Comparison of ENCODE assay signal across 13 cellular contexts in genomic region chr1:152917794-152918193, GRCh38. TPM values are rescaled to one million over a fixed set of nuclear protein-coding genes. Genes with fewer than 3 reads are reported as not detected.
DNase-seq lines count a peak whose midpoint lies in the region; ATAC-seq, FAIRE-seq and TF ChIP-seq lines count a peak whose summit lies in the region.
"Had no signal": no experiment of that assay in that cellular context is flagged by ENCODE, and none has a peak within 500 bp of the region (broad histone marks: within the 10 kb centered on the region; RNA-seq: fewer than 3 reads in every experiment).

No MANE protein-coding gene starts in this region.

- H3K9me3 ChIP-seq in CD8-positive, alpha-beta memory T cell (ENCODE audit: low read length) = no peaks in the 10 kb centered on the region

- POLR2A ChIA-PET in CD8-positive, alpha-beta memory T cell (lab: Charles Lee) = no interaction called here

- peak; percentile 64 for TF ChIP-seq CTCF in bronchial epithelial cell (IDR thresholded peaks at IDR 0.05; ENCODE audit: insufficient read depth, low read length, severe bottlenecking)

- ATAC-seq in HG02852 (IDR thresholded peaks at IDR 0.05; ENCODE audit: unreplicated experiment) = no peak

- no peak overlapping the region for H3K27ac Mint-ChIP-seq in CD8-positive, alpha-beta memory T cell
- H3K27ac Mint-ChIP-seq: activated naive CD8-positive, alpha-beta T cell had no signal

- H3K4me3 Mint-ChIP-seq in CD8-positive, alpha-beta memory T cell = no peak overlapping the region
- H3K4me3 Mint-ChIP-seq: activated naive CD8-positive, alpha-beta T cell; naive B cell had no signal

- H3K4me1 Mint-ChIP-seq in CD8-positive, alpha-beta memory T cell = peaks cover 0 to 2% (median 0%) of the 10 kb centered on the region in 3 donors
- H3K4me1 Mint-ChIP-seq: naive B cell had no signal

- H3K36me3 Mint-ChIP-seq in CD8-positive, alpha-beta memory T cell = no peaks in the 10 kb centered on the region
- H3K36me3 Mint-ChIP-seq: activated naive CD8-positive, alpha-beta T cell had no signal

- no peak for FAIRE-seq in bronchial epithelial cell (lab: Jason Lieb, UNC)

- no peaks in the 10 kb centered on the region for H3K4me1 ChIP-seq in CD8-positive, alpha-beta memory T cell (ENCODE audit: insufficient read depth, low read length)
- H3K4me1 ChIP-seq: tibial nerve had no signal

- no peaks in the 10 kb centered on the region for H3K36me3 ChIP-seq in bronchial epithelial cell (ENCODE audit: control insufficient read depth, insufficient read depth, low read length)
- H3K36me3 ChIP-seq in CD8-positive, alpha-beta memory T cell (ENCODE audit: insufficient read depth, low read length) = no peaks in the 10 kb centered on the region
- H3K36me3 ChIP-seq: tibial nerve had no signal

- peak; percentile 7 for DNase-seq in NCI-H1694 treated with DMSO at 0.1 percent for 48 hours (lab: John Stamatoyannopoulos, UW)
- DNase-seq in NCI-H1694 (lab: John Stamatoyannopoulos, UW) = no peak
- peak; percentile 5 for DNase-seq in NCI-H1930 (lab: John Stamatoyannopoulos, UW)
- peak; percentile 54 for DNase-seq in bronchial epithelial cell (ENCODE audit: low read depth)
- DNase-seq in occipital lobe (lab: John Stamatoyannopoulos, UW) = peak; percentile 1
- no peak for DNase-seq in CD8-positive, alpha-beta memory T cell
- DNase-seq in cerebellar cortex (ENCODE audit: low spot score) = no peak
- DNase-seq: naive B cell; stimulated activated CD4-positive, alpha-beta T cell treated with anti-CD3 and anti-CD28 coated beads, Interleukin-2, amount 100 ng/mL, for 24 hours had no signal

- CTCF ChIA-PET in CD8-positive, alpha-beta memory T cell (lab: Charles Lee) = no interaction called here

- H3K4me3 ChIP-seq in bronchial epithelial cell (ENCODE audit: low read depth, low read length) = no peak overlapping the region
- no peak overlapping the region for H3K4me3 ChIP-seq in CD8-positive, alpha-beta memory T cell (ENCODE audit: low read length)
- H3K4me3 ChIP-seq: tibial nerve had no signal

- H3K27ac ChIP-seq in CD8-positive, alpha-beta memory T cell (ENCODE audit: low read depth, low read length) = no peak overlapping the region
- H3K27ac ChIP-seq: tibial nerve had no signal

- peaks cover 0 to 1% (median 0%) of the 10 kb centered on the region in 5 donors for H3K9me3 Mint-ChIP-seq in CD8-positive, alpha-beta memory T cell

- no peaks in the 10 kb centered on the region for H3K27me3 ChIP-seq in bronchial epithelial cell (ENCODE audit: control insufficient read depth, insufficient read depth, low read length)
- no peaks in the 10 kb centered on the region for H3K27me3 ChIP-seq in CD8-positive, alpha-beta memory T cell (ENCODE audit: insufficient read depth, low read length, poor library complexity, severe bottlenecking)
- H3K27me3 ChIP-seq: tibial nerve had no signal

- peaks cover 6 to 32% of the 10 kb centered on the region in 2 donors for H3K27me3 Mint-ChIP-seq in CD8-positive, alpha-beta memory T cell

RNA-seq across cellular contexts. Expression of gene IVL, which starts 9.4 kb away (rescaled TPM):
- total RNA-seq in bronchial epithelial cell (1.6 and 14.6 TPM in 2 replicates), occipital lobe (not detected)
- total RNA-seq in CD8-positive, alpha-beta memory T cell = not detected
- not detected for polyA plus RNA-seq in CD8-positive, alpha-beta memory T cell
- total RNA-seq: fibroblast of lung, tibial nerve had no signal

RNA-seq across cellular contexts. Expression of gene SPRR5, which starts 29.2 kb away (rescaled TPM):
- not detected in 2 replicates for total RNA-seq in bronchial epithelial cell
- total RNA-seq in occipital lobe = not detected
- total RNA-seq in CD8-positive, alpha-beta memory T cell = not detected
- not detected for polyA plus RNA-seq in CD8-positive, alpha-beta memory T cell
- total RNA-seq: fibroblast of lung, tibial nerve had no signal
- polyA plus RNA-seq: fibroblast of lung had no signal

RNA-seq across cellular contexts. Expression of gene SMCP, which starts 39.7 kb away (rescaled TPM):
- total RNA-seq in bronchial epithelial cell (not detected in 2 replicates), occipital lobe (not detected)
- not detected for total RNA-seq in CD8-positive, alpha-beta memory T cell
- not detected for polyA plus RNA-seq in CD8-positive, alpha-beta memory T cell
- total RNA-seq: tibial nerve had no signal

RNA-seq across cellular contexts. Expression of gene SPRR4, which starts 52.7 kb away (rescaled TPM):
- total RNA-seq in bronchial epithelial cell (not detected in 2 replicates), occipital lobe (not detected)
- not detected for total RNA-seq in CD8-positive, alpha-beta memory T cell
- not detected for polyA plus RNA-seq in CD8-positive, alpha-beta memory T cell
- total RNA-seq: fibroblast of lung, tibial nerve had no signal
- polyA plus RNA-seq: fibroblast of lung had no signal

RNA-seq across cellular contexts. Expression of gene LCE7A, which starts 58.0 kb away (rescaled TPM):
- total RNA-seq in bronchial epithelial cell = not detected in 2 replicates
- not detected for total RNA-seq in occipital lobe
- not detected for total RNA-seq in CD8-positive, alpha-beta memory T cell
- polyA plus RNA-seq in CD8-positive, alpha-beta memory T cell = not detected
- total RNA-seq: fibroblast of lung, tibial nerve had no signal
- polyA plus RNA-seq: fibroblast of lung had no signal

Comparison
In these comparisons a context has a peak if more than half of its experiments do, and no peak if none do; other contexts are left out.
1. DNase-seq: peak in NCI-H1694 treated with DMSO at 0.1 percent for 48 hours (single experiment), NCI-H1930 (2 of 2), bronchial epithelial cell (single experiment) and occipital lobe (single experiment); none in NCI-H1694 (single experiment), CD8-positive, alpha-beta memory T cell (0 of 5) and cerebellar cortex (single experiment).